ENCODE assay signal across 20 cellular contexts in the genomic region with DNA sequence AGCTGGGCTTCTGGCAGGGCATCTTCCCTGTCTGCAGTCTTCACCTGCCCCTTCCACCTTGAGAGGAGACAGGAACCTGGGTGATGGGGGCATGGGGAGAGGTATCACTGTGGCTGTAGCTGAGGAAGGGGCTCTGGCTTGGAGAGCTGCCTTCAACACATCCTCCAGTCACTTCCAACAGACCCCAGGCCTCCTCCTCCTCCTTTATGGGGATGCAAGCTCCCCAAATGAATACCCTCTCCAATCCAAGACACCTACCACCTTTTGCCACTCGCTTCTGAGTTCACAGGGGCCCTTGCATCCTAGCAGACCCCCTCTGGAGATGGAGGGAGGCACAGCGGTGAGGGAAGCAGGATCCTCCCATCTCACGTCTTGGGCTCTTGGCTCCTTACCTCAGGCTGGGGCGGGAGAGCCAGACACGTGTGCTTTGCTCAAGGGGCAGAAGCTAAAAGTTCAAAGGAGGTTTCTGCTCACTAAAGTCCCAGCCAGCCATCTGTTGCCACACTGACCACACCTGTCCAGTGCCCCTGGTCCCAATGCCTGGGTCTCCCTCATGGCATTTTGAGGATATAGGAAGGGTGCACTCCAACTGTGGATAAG. TPM values are rescaled to one million over a fixed set of nuclear protein-coding genes. Genes with fewer than 3 reads are reported as not detected.
A peak's percentile ranks its signal among the peaks of the same experiment; 100 is the strongest.
DNase-seq lines count a peak whose midpoint lies in the region; ATAC-seq and TF ChIP-seq lines count a peak whose summit lies in the region.
"Had no signal": no experiment of that assay in that cellular context is flagged by ENCODE, and none has a peak within 500 bp of the region (broad histone marks: within the 10 kb centered on the region; RNA-seq: fewer than 3 reads in every experiment).

No MANE protein-coding gene starts in this region.

- H3K9me3 Mint-ChIP-seq in glutamatergic neuron (ENCODE audit: unreplicated experiment): peaks cover 30% of the 10 kb centered on the region
- H3K9me3 Mint-ChIP-seq in activated naive CD4-positive, alpha-beta T cell treated with anti-CD3 and anti-CD28 coated beads, Interleukin-2, amount 50 U/mL, for 72 hours: no peaks in the 10 kb centered on the region
- H3K9me3 Mint-ChIP-seq: CD8-positive, alpha-beta T cell; GM23338; H9 had no signal

- no peaks in the 10 kb centered on the region for H3K27me3 ChIP-seq in RWPE2 (ENCODE audit: insufficient read depth, poor library complexity, severe bottlenecking)
- H3K27me3 ChIP-seq: BLaER1 had no signal

- intact Hi-C loops in cardiac septum (cut with DNase I): no loop called here
- intact Hi-C loops in left ventricle myocardium superior (cut with micrococcal nuclease): no loop called here

- ATAC-seq in left ventricle myocardium superior (no peak), RWPE2 (ENCODE audit: low read depth) (no peak), HG02870 (IDR thresholded peaks at IDR 0.05; ENCODE audit: unreplicated experiment) (no peak), HG03565 (IDR thresholded peaks at IDR 0.05; ENCODE audit: unreplicated experiment) (no peak)
- ATAC-seq in activated naive CD4-positive, alpha-beta T cell treated with anti-CD3 and anti-CD28 coated beads, Interleukin-2, amount 50 U/mL, for 72 hours: no peak
- ATAC-seq: CD8-positive, alpha-beta T cell; GM12878; GM23338 had no signal

- no peak overlapping the region for H3K4me3 ChIP-seq in RWPE2 (ENCODE audit: severe bottlenecking)
- H3K4me3 ChIP-seq: BLaER1, GM12878, GM23338 had no signal

- H3K36me3 Mint-ChIP-seq in glutamatergic neuron (ENCODE audit: unreplicated experiment): no peaks in the 10 kb centered on the region
- H3K36me3 Mint-ChIP-seq in activated naive CD4-positive, alpha-beta T cell treated with anti-CD3 and anti-CD28 coated beads, Interleukin-2, amount 50 U/mL, for 72 hours: no peaks in the 10 kb centered on the region
- H3K36me3 Mint-ChIP-seq: CD4-positive, CD25-positive, alpha-beta regulatory T cell; CD8-positive, alpha-beta T cell had no signal

- no peak for TF ChIP-seq CTCF in RWPE2 (IDR thresholded peaks at IDR 0.05; ENCODE audit: poor library complexity, severe bottlenecking)
- no peak for TF ChIP-seq CTCF in glutamatergic neuron (IDR thresholded peaks at IDR 0.05; ENCODE audit: partially characterized antibody, unreplicated experiment)

- no peak overlapping the region for H3K27ac Mint-ChIP-seq in glutamatergic neuron (ENCODE audit: unreplicated experiment)
- no peak overlapping the region for H3K27ac Mint-ChIP-seq in activated naive CD4-positive, alpha-beta T cell treated with anti-CD3 and anti-CD28 coated beads, Interleukin-2, amount 50 U/mL, for 72 hours
- H3K27ac Mint-ChIP-seq: B cell; CD8-positive, alpha-beta T cell; GM23338; H9 had no signal

- H3K27me3 Mint-ChIP-seq in glutamatergic neuron (ENCODE audit: unreplicated experiment): peaks cover 28% of the 10 kb centered on the region

- peak; percentile 68 for DNase-seq in cardiac septum (ENCODE audit: low spot score)
- DNase-seq in left ventricle myocardium superior: no peak
- DNase-seq in RWPE2 (ENCODE audit: low spot score): no peak
- no peak for DNase-seq in glutamatergic neuron
- DNase-seq in activated naive CD4-positive, alpha-beta T cell treated with anti-CD3 and anti-CD28 coated beads, Interleukin-2, amount 50 U/mL, for 72 hours (ENCODE audit: low spot score in 2 of 2): no peak
- DNase-seq: Caco-2; CD4-positive, CD25-positive, alpha-beta regulatory T cell; CD8-positive, alpha-beta T cell; DMS79; EL; GDM1; H9 had no signal

- H3K27ac ChIP-seq in RWPE2 (ENCODE audit: poor library complexity, severe bottlenecking): peak overlapping the region; percentile 11
- H3K27ac ChIP-seq: 22Rv1, BLaER1, C4-2B had no signal

- H3K9me3 ChIP-seq in RWPE2 (ENCODE audit: severe bottlenecking): no peaks in the 10 kb centered on the region
- H3K9me3 ChIP-seq: BLaER1, Caco-2 had no signal

- H3K4me3 Mint-ChIP-seq in glutamatergic neuron (ENCODE audit: unreplicated experiment): peak overlapping the region; percentile 34
- H3K4me3 Mint-ChIP-seq: B cell; CD4-positive, CD25-positive, alpha-beta regulatory T cell; CD8-positive, alpha-beta T cell; GM23338; H9 had no signal

- H3K4me1 Mint-ChIP-seq in glutamatergic neuron (ENCODE audit: low read depth, unreplicated experiment): peaks cover 7% of the 10 kb centered on the region
- H3K4me1 Mint-ChIP-seq: B cell; CD4-positive, CD25-positive, alpha-beta regulatory T cell had no signal

- no peaks in the 10 kb centered on the region for H3K36me3 ChIP-seq in RWPE2 (ENCODE audit: low read depth)
- H3K36me3 ChIP-seq: BLaER1 had no signal

- peaks cover 14% of the 10 kb centered on the region for H3K4me1 ChIP-seq in RWPE2 (ENCODE audit: insufficient read depth, poor library complexity, severe bottlenecking)

RNA-seq across cellular contexts. Expression of a gene that starts 13.2 kb away (rescaled TPM):
- total RNA-seq in cardiac septum (0.16 TPM), left ventricle myocardium superior (0.10 TPM), glutamatergic neuron (ENCODE audit: unreplicated experiment) (not detected)
- under 1 TPM in 1 of 2 donors, not detected in 1; 0.49 TPM for total RNA-seq in activated naive CD4-positive, alpha-beta T cell treated with anti-CD3 and anti-CD28 coated beads, Interleukin-2, amount 50 U/mL, for 72 hours
- total RNA-seq: GM12878 had no signal
